1 cellular context compared by ENCODE assay signal in the genomic region with DNA sequence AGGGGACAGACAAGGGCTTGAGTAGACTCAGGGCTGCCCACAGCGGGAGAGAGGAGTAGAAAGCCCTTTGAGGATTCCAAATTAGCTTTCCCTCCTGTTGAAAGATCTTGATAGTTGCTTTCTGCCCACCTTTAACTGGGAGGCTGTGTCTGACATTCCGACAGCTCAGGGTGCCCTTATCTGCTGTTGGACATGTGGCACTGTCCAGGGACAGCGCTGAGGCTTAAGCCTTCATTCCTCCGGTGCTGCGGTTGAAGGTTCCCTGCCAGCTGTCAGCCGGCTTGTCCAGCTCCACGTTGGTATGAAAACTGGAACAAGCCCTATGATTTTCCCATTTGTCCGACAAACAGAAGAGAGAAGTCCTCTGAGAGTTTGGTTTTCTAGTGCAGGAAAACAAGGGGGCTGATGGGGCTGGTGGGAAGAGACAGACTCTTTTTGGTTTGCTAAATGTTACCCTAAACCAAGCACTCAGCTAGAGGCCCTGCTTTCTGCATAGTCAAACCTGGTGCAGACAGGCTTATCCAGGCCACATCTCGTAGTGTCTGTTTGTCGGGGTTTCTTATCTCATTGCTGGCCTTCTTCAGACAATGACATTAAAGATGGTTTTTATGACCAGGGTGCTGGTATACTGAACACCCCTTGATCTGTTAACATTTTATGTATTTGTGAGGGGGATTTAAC.
TF ChIP-seq lines count a peak whose summit lies in the region.

No MANE protein-coding gene starts in this region.

TF ChIP-seq in HepG2, 621 proteins besides CTCF, POLR2A, EP300 and RAD21:
- TF ChIP-seq POLR2AphosphoS5 (IDR thresholded peaks at IDR 0.05; ENCODE audit: low read depth, low read length) (no peak), ZNF703 (CRISPR knock-in tag; IDR thresholded peaks at IDR 0.05; ENCODE audit: borderline replicate concordance) (no peak), RBM22 (optimal IDR thresholded peaks at IDR 0.05; ENCODE audit: low read length) (peak; percentile 16), RFX1 (IDR thresholded peaks at IDR 0.05) (no peak)
- TF ChIP-seq, protein P1, sequence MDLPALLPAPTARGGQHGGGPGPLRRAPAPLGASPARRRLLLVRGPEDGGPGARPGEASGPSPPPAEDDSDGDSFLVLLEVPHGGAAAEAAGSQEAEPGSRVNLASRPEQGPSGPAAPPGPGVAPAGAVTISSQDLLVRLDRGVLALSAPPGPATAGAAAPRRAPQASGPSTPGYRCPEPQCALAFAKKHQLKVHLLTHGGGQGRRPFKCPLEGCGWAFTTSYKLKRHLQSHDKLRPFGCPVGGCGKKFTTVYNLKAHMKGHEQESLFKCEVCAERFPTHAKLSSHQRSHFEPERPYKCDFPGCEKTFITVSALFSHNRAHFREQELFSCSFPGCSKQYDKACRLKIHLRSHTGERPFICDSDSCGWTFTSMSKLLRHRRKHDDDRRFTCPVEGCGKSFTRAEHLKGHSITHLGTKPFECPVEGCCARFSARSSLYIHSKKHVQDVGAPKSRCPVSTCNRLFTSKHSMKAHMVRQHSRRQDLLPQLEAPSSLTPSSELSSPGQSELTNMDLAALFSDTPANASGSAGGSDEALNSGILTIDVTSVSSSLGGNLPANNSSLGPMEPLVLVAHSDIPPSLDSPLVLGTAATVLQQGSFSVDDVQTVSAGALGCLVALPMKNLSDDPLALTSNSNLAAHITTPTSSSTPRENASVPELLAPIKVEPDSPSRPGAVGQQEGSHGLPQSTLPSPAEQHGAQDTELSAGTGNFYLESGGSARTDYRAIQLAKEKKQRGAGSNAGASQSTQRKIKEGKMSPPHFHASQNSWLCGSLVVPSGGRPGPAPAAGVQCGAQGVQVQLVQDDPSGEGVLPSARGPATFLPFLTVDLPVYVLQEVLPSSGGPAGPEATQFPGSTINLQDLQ (CRISPR knock-in tag; IDR thresholded peaks at IDR 0.05) = no peak
